Comparison of ENCODE assay signal across 26 cellular contexts in the genomic region with DNA sequence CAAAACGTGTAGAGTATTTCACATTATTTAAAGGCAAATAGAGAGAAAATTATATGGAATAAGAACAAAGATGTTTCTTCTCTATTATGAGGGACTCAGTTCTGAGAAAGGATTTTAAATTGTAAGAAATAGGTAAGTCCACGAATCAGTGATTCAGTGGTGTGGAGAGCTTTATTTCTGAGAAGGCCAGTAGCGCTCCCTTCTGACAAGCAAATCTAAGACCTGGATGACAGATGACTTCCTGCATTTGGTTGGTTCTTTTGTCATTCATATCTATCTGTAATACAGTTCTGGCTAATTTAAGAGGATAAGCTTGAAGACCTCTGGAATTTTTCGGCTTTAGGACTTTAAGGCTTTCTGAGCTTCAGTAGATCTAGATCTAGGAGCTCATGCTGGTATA. TPM values are rescaled to one million over a fixed set of nuclear protein-coding genes. Genes with fewer than 3 reads are reported as not detected.
A peak's percentile ranks its signal among the peaks of the same experiment; 100 is the strongest.
DNase-seq lines count a peak whose midpoint lies in the region; ATAC-seq and TF ChIP-seq lines count a peak whose summit lies in the region.
"Had no signal": no experiment of that assay in that cellular context is flagged by ENCODE, and none has a peak within 500 bp of the region (broad histone marks: within the 10 kb centered on the region; RNA-seq: fewer than 3 reads in every experiment).

No MANE protein-coding gene starts in this region.

- peaks cover 85% of the 10 kb centered on the region for H3K36me3 Mint-ChIP-seq in activated CD4-positive, alpha-beta memory T cell treated with anti-CD3 and anti-CD28 coated beads for 36 hours
- peaks cover 9 to 51% (median 41%) of the 10 kb centered on the region in 3 donors for H3K36me3 Mint-ChIP-seq in immature natural killer cell
- H3K36me3 Mint-ChIP-seq: type B pancreatic cell had no signal

- POLR2A ChIA-PET in activated CD4-positive, alpha-beta memory T cell treated with anti-CD3 and anti-CD28 coated beads for 36 hours (lab: Charles Lee), result no interaction called here

- TF ChIP-seq CTCF in DOHH2 (IDR thresholded peaks at IDR 0.05; ENCODE audit: low read depth, low read length, poor library complexity, severe bottlenecking), result peak; percentile 55

- WGBS in aorta, 2 donors, result 39 to 42% methylated on average over 4 of the region's 4 CpGs

- no peaks in the 10 kb centered on the region for H4K20me1 ChIP-seq in DOHH2 (ENCODE audit: control insufficient read depth, insufficient read depth, low read depth, low read length)

- no peak overlapping the region for H3K4me3 Mint-ChIP-seq in activated CD4-positive, alpha-beta memory T cell treated with anti-CD3 and anti-CD28 coated beads for 36 hours
- H3K4me3 Mint-ChIP-seq in immature natural killer cell, result no peak overlapping the region
- H3K4me3 Mint-ChIP-seq: type B pancreatic cell had no signal

- H3K9me2 ChIP-seq in DOHH2 (replicated peaks; ENCODE audit: control insufficient read depth, low read length), result no peaks in the 10 kb centered on the region

- no peaks in the 10 kb centered on the region for H3K27me3 ChIP-seq in DOHH2 (ENCODE audit: control insufficient read depth, low read length)
- H3K27me3 ChIP-seq in aorta (ENCODE audit: control insufficient read depth in 1 of 2, insufficient read depth in 2 of 2, low read length in 1 of 2), result no peaks in the 10 kb centered on the region

- peaks cover 3% of the 10 kb centered on the region for H3K9me3 Mint-ChIP-seq in activated CD4-positive, alpha-beta memory T cell treated with anti-CD3 and anti-CD28 coated beads for 36 hours
- H3K9me3 Mint-ChIP-seq in immature natural killer cell, result peaks cover 0 to 1% (median 0%) of the 10 kb centered on the region in 6 donors
- H3K9me3 Mint-ChIP-seq: type B pancreatic cell had no signal

- peaks cover 4% of the 10 kb centered on the region; the same call in 1 of the 2 replicates for H3K36me3 ChIP-seq in DOHH2 (ENCODE audit: control insufficient read depth, low read length)
- no peaks in the 10 kb centered on the region for H3K36me3 ChIP-seq in aorta (ENCODE audit: control insufficient read depth in 1 of 2, insufficient read depth in 2 of 2, low read length in 1 of 2)
- H3K36me3 ChIP-seq: adrenal gland, cardiac muscle cell, HAP-1, prostate gland had no signal

- H3K27ac Mint-ChIP-seq in activated CD4-positive, alpha-beta memory T cell treated with anti-CD3 and anti-CD28 coated beads for 36 hours, result peak overlapping the region; percentile 79
- peak overlapping the region in 5 of 6 donors; percentile 21 to 88 (median 47) for H3K27ac Mint-ChIP-seq in immature natural killer cell
- H3K27ac Mint-ChIP-seq: type B pancreatic cell had no signal

- no peak for DNase-seq in activated CD4-positive, CD25-positive, alpha-beta regulatory T cell (lab: John Stamatoyannopoulos, UW)
- DNase-seq in activated CD4-positive, alpha-beta memory T cell treated with anti-CD3 and anti-CD28 coated beads for 36 hours, result no peak
- DNase-seq in immature natural killer cell (no peak), aorta (no peak), mesenteric fat pad (ENCODE audit: low spot score) (no peak)
- DNase-seq: 8988T; adrenal gland; DMS 273 treated with DMSO at 0.1 percent for 48 hours; mesenchymal stem cell; NCI-H146; stimulated activated CD4-positive, alpha-beta T cell treated with anti-CD3 and anti-CD28 coated beads, Interleukin-1b, Interleukin-23, amount 100 ng/mL, for 48 hours; stimulated activated naive CD4-positive, alpha-beta T cell treated with Interleukin-2 at 50 U/mL for 16 hours had no signal

- H3K4me2 ChIP-seq in DOHH2 (ENCODE audit: low read length), result peak overlapping the region; percentile 100

- H3K9me3 ChIP-seq in DOHH2 (ENCODE audit: control insufficient read depth, insufficient read depth, low read length) (no peaks in the 10 kb centered on the region), aorta (ENCODE audit: control insufficient read depth, low read length) (no peaks in the 10 kb centered on the region)
- H3K9me3 ChIP-seq: adrenal gland, HAP-1, prostate gland had no signal

- H3K4me1 Mint-ChIP-seq in activated CD4-positive, alpha-beta memory T cell treated with anti-CD3 and anti-CD28 coated beads for 36 hours (ENCODE audit: low read depth), result peaks cover 89% of the 10 kb centered on the region
- peaks cover 70 to 97% of the 10 kb centered on the region in 2 donors for H3K4me1 Mint-ChIP-seq in immature natural killer cell

- CTCF ChIA-PET in activated CD4-positive, alpha-beta memory T cell treated with anti-CD3 and anti-CD28 coated beads for 36 hours (lab: Charles Lee), result interaction anchor here (0.7 to 8.8 kb wide), 3 partner anchors 16 to 324 kb away, joined by 3 to 67 read pairs (median 5); no protein-coding TSS in a partner anchor

- peak; percentile 37 to 49 for ATAC-seq in activated CD4-positive, CD25-positive, alpha-beta regulatory T cell treated with anti-CD3 and anti-CD28 coated beads, Interleukin-2, amount 50 U/mL, for 24 hours
- ATAC-seq in aorta (ENCODE audit: low FRiP score) (no peak), GM18519 (IDR thresholded peaks at IDR 0.05; ENCODE audit: low FRiP score, unreplicated experiment) (no peak)

- intact Hi-C loops in activated CD4-positive, alpha-beta memory T cell treated with anti-CD3 and anti-CD28 coated beads for 36 hours (cut with micrococcal nuclease), result no loop called here
- intact Hi-C loops in aorta (cut with DNase I), result no loop called here

- peaks cover 62% of the 10 kb centered on the region for H3K4me1 ChIP-seq in DOHH2 (ENCODE audit: control insufficient read depth, low read length)
- no peaks in the 10 kb centered on the region for H3K4me1 ChIP-seq in aorta (ENCODE audit: control insufficient read depth in 1 of 2, insufficient read depth in 2 of 2, low read length in 2 of 2)

- peak overlapping the region; percentile 100 for H3K27ac ChIP-seq in DOHH2 (ENCODE audit: low read depth, low read length)
- no peak overlapping the region for H3K27ac ChIP-seq in aorta (ENCODE audit: low read depth in 1 of 2, low read length in 2 of 2)
- H3K27ac ChIP-seq: adrenal gland, cardiac muscle cell, prostate gland, SK-N-MC had no signal

- peaks cover 41% of the 10 kb centered on the region for H3F3A ChIP-seq in DOHH2 (ENCODE audit: control insufficient read depth, insufficient read depth)

- no peaks in the 10 kb centered on the region for H3K27me3 Mint-ChIP-seq in activated CD4-positive, alpha-beta memory T cell treated with anti-CD3 and anti-CD28 coated beads for 36 hours
- H3K27me3 Mint-ChIP-seq in immature natural killer cell (ENCODE audit: low read depth in 3 of 3), result peaks cover 2 to 10% (median 6%) of the 10 kb centered on the region in 3 donors

- peak overlapping the region; percentile 71 for H3K4me3 ChIP-seq in DOHH2 (ENCODE audit: low read length)
- H3K4me3 ChIP-seq in aorta (ENCODE audit: low read length in 2 of 2), result no peak overlapping the region
- H3K4me3 ChIP-seq: adrenal gland, cardiac muscle cell, HAP-1, prostate gland, SK-N-MC had no signal

- peaks cover 6% of the 10 kb centered on the region; the same call in 1 of the 2 replicates for H3K79me2 ChIP-seq in DOHH2 (ENCODE audit: control insufficient read depth, low read length)

RNA-seq across cellular contexts. Expression of gene CD3E, which starts 7.0 kb away (rescaled TPM):
- 100 to 1,000 TPM; 476 to 488 TPM for total RNA-seq in activated CD4-positive, alpha-beta memory T cell treated with anti-CD3 and anti-CD28 coated beads for 36 hours
- polyA plus RNA-seq in immature natural killer cell (100 to 1,000 TPM in 2 of 3 donors, 10 to 100 TPM in 1; 50.4 to 456 (median 296) TPM), aorta (1 to 10 TPM in 1 of 2 donors, under 1 TPM in 1; 0.43 to 2.5 TPM)
- total RNA-seq in aorta (1 to 10 TPM; 2.3 to 5.2 TPM), mesenteric fat pad (2.2 TPM)
- total RNA-seq: cardiac muscle cell, dermis blood vessel endothelial cell, epithelial cell of proximal tubule, frontal cortex, RPMI7951 had no signal
- polyA plus RNA-seq: BJ, cardiac muscle cell, neural cell had no signal

RNA-seq across cellular contexts. Expression of gene CD3D, which starts 31.0 kb away (rescaled TPM):
- total RNA-seq in activated CD4-positive, alpha-beta memory T cell treated with anti-CD3 and anti-CD28 coated beads for 36 hours, result 100 to 1,000 TPM; 321 to 346 TPM
- polyA plus RNA-seq in immature natural killer cell (10 to 100 TPM; 19.8 to 97.2 (median 20.5) TPM), aorta (1 to 10 TPM in 1 of 2 donors, under 1 TPM in 1; 0.36 to 3.3 TPM)
- total RNA-seq in aorta (1 to 10 TPM; 3.0 to 3.9 TPM), mesenteric fat pad (1.3 TPM)
- total RNA-seq: cardiac muscle cell, dermis blood vessel endothelial cell, epithelial cell of proximal tubule, frontal cortex, RPMI7951 had no signal
- polyA plus RNA-seq: BJ, cardiac muscle cell, neural cell had no signal

RNA-seq across cellular contexts. Expression of gene CD3G, which starts 32.6 kb away (rescaled TPM):
- total RNA-seq in activated CD4-positive, alpha-beta memory T cell treated with anti-CD3 and anti-CD28 coated beads for 36 hours, result 100 to 1,000 TPM; 137 to 138 TPM
- 10 to 100 TPM in 2 of 3 donors, 1 to 10 TPM in 1; 4.1 to 40.7 (median 10.8) TPM for polyA plus RNA-seq in immature natural killer cell
- 1 to 10 TPM; 1.1 to 3.0 TPM for total RNA-seq in aorta
- polyA plus RNA-seq in aorta, result not detected
- 1.1 TPM for total RNA-seq in mesenteric fat pad
- total RNA-seq: cardiac muscle cell, dermis blood vessel endothelial cell, epithelial cell of proximal tubule, frontal cortex, RPMI7951 had no signal
- polyA plus RNA-seq: BJ, cardiac muscle cell, neural cell had no signal

RNA-seq across cellular contexts. Expression of gene MPZL2, which starts 47.4 kb away (rescaled TPM):
- 10 to 100 TPM; 15.8 to 17.8 TPM for total RNA-seq in activated CD4-positive, alpha-beta memory T cell treated with anti-CD3 and anti-CD28 coated beads for 36 hours
- 1 to 10 TPM in 1 of 3 donors, under 1 TPM in 2; 0.17 to 1.5 (median 0.49) TPM for polyA plus RNA-seq in immature natural killer cell
- total RNA-seq in aorta, result 10 to 100 TPM; 52.7 to 63.2 TPM
- polyA plus RNA-seq in aorta, result 10 to 100 TPM in 1 of 2 donors, 1 to 10 TPM in 1; 3.8 to 13.3 TPM
- 36.8 TPM for total RNA-seq in mesenteric fat pad
- total RNA-seq: cardiac muscle cell had no signal
- polyA plus RNA-seq: BJ, neural cell had no signal

RNA-seq across cellular contexts. Expression of gene UBE4A, which starts 47.9 kb away (rescaled TPM):
- total RNA-seq in activated CD4-positive, alpha-beta memory T cell treated with anti-CD3 and anti-CD28 coated beads for 36 hours, result 10 to 100 TPM; 39.1 to 40.4 TPM
- polyA plus RNA-seq in immature natural killer cell (10 to 100 TPM; 13.7 to 26.3 (median 14.1) TPM), aorta (10 to 100 TPM in 1 of 2 donors, 1 to 10 TPM in 1; 3.3 to 14.3 TPM)
- total RNA-seq in aorta (10 to 100 TPM; 33.4 to 35.2 TPM), mesenteric fat pad (39.3 TPM)

Comparison
In these comparisons a context has a peak if more than half of its experiments do, and no peak if none do; other contexts are left out.
1. ATAC-seq: peak in activated CD4-positive, CD25-positive, alpha-beta regulatory T cell treated with anti-CD3 and anti-CD28 coated beads, Interleukin-2, amount 50 U/mL, for 24 hours (2 of 2); none in aorta (single experiment) and GM18519 (single experiment).
2. RNA of gene CD3E, which starts 7.0 kb away (total RNA-seq): 476 to 488 TPM in activated CD4-positive, alpha-beta memory T cell treated with anti-CD3 and anti-CD28 coated beads for 36 hours; 2.3 to 5.2 TPM in aorta and 2.2 TPM in mesenteric fat pad (single experiment); every median in the first group is over 10 times any median in the second.
3. RNA of gene CD3D, which starts 31.0 kb away (total RNA-seq): 321 to 346 TPM in activated CD4-positive, alpha-beta memory T cell treated with anti-CD3 and anti-CD28 coated beads for 36 hours; 3.0 to 3.9 TPM in aorta and 1.3 TPM in mesenteric fat pad (single experiment); every median in the first group is over 10 times any median in the second.
4. RNA of gene CD3G, which starts 32.6 kb away (total RNA-seq): 137 to 138 TPM in activated CD4-positive, alpha-beta memory T cell treated with anti-CD3 and anti-CD28 coated beads for 36 hours; 1.1 to 3.0 TPM in aorta and 1.1 TPM in mesenteric fat pad (single experiment); every median in the first group is over 10 times any median in the second.